In genomic region chr2:113918229-113918628, GRCh38 we compare ENCODE assay signal across 1 cellular context.
TF ChIP-seq lines count a peak whose summit lies in the region.

No MANE protein-coding gene starts in this region.

TF ChIP-seq in HepG2, 621 proteins besides CTCF, POLR2A, EP300 and RAD21 (continued from another document):
- TF ChIP-seq, protein P1, sequence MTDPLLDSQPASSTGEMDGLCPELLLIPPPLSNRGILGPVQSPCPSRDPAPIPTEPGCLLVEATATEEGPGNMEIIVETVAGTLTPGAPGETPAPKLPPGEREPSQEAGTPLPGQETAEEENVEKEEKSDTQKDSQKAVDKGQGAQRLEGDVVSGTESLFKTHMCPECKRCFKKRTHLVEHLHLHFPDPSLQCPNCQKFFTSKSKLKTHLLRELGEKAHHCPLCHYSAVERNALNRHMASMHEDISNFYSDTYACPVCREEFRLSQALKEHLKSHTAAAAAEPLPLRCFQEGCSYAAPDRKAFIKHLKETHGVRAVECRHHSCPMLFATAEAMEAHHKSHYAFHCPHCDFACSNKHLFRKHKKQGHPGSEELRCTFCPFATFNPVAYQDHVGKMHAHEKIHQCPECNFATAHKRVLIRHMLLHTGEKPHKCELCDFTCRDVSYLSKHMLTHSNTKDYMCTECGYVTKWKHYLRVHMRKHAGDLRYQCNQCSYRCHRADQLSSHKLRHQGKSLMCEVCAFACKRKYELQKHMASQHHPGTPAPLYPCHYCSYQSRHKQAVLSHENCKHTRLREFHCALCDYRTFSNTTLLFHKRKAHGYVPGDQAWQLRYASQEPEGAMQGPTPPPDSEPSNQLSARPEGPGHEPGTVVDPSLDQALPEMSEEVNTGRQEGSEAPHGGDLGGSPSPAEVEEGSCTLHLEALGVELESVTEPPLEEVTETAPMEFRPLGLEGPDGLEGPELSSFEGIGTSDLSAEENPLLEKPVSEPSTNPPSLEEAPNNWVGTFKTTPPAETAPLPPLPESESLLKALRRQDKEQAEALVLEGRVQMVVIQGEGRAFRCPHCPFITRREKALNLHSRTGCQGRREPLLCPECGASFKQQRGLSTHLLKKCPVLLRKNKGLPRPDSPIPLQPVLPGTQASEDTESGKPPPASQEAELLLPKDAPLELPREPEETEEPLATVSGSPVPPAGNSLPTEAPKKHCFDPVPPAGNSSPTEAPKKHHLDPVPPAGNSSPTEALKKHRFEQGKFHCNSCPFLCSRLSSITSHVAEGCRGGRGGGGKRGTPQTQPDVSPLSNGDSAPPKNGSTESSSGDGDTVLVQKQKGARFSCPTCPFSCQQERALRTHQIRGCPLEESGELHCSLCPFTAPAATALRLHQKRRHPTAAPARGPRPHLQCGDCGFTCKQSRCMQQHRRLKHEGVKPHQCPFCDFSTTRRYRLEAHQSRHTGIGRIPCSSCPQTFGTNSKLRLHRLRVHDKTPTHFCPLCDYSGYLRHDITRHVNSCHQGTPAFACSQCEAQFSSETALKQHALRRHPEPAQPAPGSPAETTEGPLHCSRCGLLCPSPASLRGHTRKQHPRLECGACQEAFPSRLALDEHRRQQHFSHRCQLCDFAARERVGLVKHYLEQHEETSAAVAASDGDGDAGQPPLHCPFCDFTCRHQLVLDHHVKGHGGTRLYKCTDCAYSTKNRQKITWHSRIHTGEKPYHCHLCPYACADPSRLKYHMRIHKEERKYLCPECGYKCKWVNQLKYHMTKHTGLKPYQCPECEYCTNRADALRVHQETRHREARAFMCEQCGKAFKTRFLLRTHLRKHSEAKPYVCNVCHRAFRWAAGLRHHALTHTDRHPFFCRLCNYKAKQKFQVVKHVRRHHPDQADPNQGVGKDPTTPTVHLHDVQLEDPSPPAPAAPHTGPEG (CRISPR knock-in tag; IDR thresholded peaks at IDR 0.05), result no peak
- no peak for TF ChIP-seq ZNF839 (CRISPR knock-in tag; IDR thresholded peaks at IDR 0.05; ENCODE audit: borderline replicate concordance)
TF ChIP-seq in HepG2: peak in this region for 1.
